19 cellular contexts compared by ENCODE assay signal in the genomic region with DNA sequence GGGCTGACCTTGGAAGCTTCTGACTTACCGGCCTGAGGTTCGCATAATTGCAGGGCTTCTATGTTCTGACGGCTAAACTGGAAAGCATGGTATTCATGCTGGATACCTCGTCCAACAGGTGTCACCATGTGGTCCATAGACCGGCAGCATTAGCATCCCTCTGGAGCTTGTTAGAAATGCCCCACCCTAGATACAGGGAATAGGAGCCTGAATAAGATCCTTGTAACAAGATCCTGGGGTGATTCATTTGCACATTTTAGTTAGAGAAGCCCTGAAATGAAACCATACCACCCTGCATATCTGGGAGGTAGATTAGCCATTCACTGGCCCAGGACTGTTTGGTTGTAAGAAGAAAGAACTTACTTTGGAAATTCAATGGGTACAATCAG.
DNase-seq lines count a peak whose midpoint lies in the region; ATAC-seq, FAIRE-seq and TF ChIP-seq lines count a peak whose summit lies in the region.
"Had no signal": no experiment of that assay in that cellular context is flagged by ENCODE, and none has a peak within 500 bp of the region (broad histone marks: within the 10 kb centered on the region; RNA-seq: fewer than 3 reads in every experiment).

No MANE protein-coding gene starts in this region.

- no peak for TF ChIP-seq CTCF in HepG2 (CRISPR knock-in tag; IDR thresholded peaks at IDR 0.05)
- no peak for TF ChIP-seq CTCF in right lobe of liver (IDR thresholded peaks at IDR 0.05)
- no peak for TF ChIP-seq CTCF in BE2C (IDR thresholded peaks at IDR 0.05; ENCODE audit: low read depth, low read length)

- H3K27me3 ChIP-seq in HepG2 (ENCODE audit: control insufficient read depth in 1 of 2, insufficient read depth in 2 of 2, low read length in 2 of 2) (peaks cover 0 to 2% of the 10 kb centered on the region in 2 experiments; a peak in 1 of 5 replicates), right lobe of liver (no peaks in the 10 kb centered on the region), BE2C (no peaks in the 10 kb centered on the region)
- H3K27me3 ChIP-seq: heart right ventricle, ovary had no signal

- no peak for DNase-seq in HepG2 (ENCODE audit: low spot score)
- no peak for DNase-seq in right lobe of liver
- peak; percentile 52 for DNase-seq in astrocyte of the hippocampus (ENCODE audit: low read depth, low spot score)
- DNase-seq in glomerular visceral epithelial cell (ENCODE audit: extremely low spot score): peak; percentile 65
- DNase-seq in BE2C: no peak
- no peak for DNase-seq in AML-193 (lab: John Stamatoyannopoulos, UW)
- DNase-seq in NCI-H187 treated with DMSO at 0.1 percent for 48 hours (lab: John Stamatoyannopoulos, UW): no peak
- DNase-seq: activated B cell treated with CpG ODN at 0.5 μM for 24 hours; activated CD8-positive, alpha-beta memory T cell treated with anti-CD3 and anti-CD28 coated beads, Interleukin-2, amount 10 ng/mL, durations not matched to agents 7 days and 5 days; activated naive CD4-positive, alpha-beta T cell treated with Interleukin-2 at 50 U/mL for 16 hours; heart right ventricle; kidney; NCI-H1930; NCI-H526 treated with DMSO at 0.1 percent for 48 hours; ovary; T-helper 1 cell had no signal

- no peak for FAIRE-seq in HepG2 (lab: Jason Lieb, UNC)
- FAIRE-seq: G401.6, kidney had no signal

- no peaks in the 10 kb centered on the region for H4K20me1 ChIP-seq in HepG2 (ENCODE audit: insufficient read depth, low read length)

- H3K9me3 ChIP-seq in HepG2 (ENCODE audit: low read length): no peaks in the 10 kb centered on the region
- H3K9me3 ChIP-seq in right lobe of liver: no peaks in the 10 kb centered on the region
- no peaks in the 10 kb centered on the region for H3K9me3 ChIP-seq in BE2C
- H3K9me3 ChIP-seq: heart right ventricle, ovary had no signal

- no peak overlapping the region for H3K4me3 ChIP-seq in HepG2 (replicated peaks in 1 of 3; ENCODE audit: insufficient read depth in 1 of 3, low read depth in 2 of 3, low read length in 3 of 3)
- H3K4me3 ChIP-seq in right lobe of liver: no peak overlapping the region
- no peak overlapping the region for H3K4me3 ChIP-seq in BE2C (ENCODE audit: low read depth, low read length)
- H3K4me3 ChIP-seq: heart right ventricle, ovary had no signal

- TF ChIP-seq EP300 in HepG2 (IDR thresholded peaks at IDR 0.05; ENCODE audit: low read depth in 2 of 2, low read length in 2 of 2): no peak
- TF ChIP-seq EP300 in HepG2 (CRISPR knock-in tag; IDR thresholded peaks at IDR 0.05; ENCODE audit: borderline replicate concordance): no peak

- POLR2A ChIA-PET in HepG2 (lab: Yijun Ruan, JAX): no interaction called here

- H3K79me2 ChIP-seq in HepG2 (ENCODE audit: insufficient read depth, low read length): no peaks in the 10 kb centered on the region

- no peaks in the 10 kb centered on the region for H3K4me1 ChIP-seq in HepG2 (ENCODE audit: insufficient read depth, low read length)
- no peaks in the 10 kb centered on the region for H3K4me1 ChIP-seq in right lobe of liver
- H3K4me1 ChIP-seq in BE2C: no peaks in the 10 kb centered on the region

- no peak for TF ChIP-seq RAD21 in HepG2 (CRISPR knock-in tag; IDR thresholded peaks at IDR 0.05)

- CTCF ChIA-PET in HepG2 (lab: Yijun Ruan, JAX; ENCODE audit: low intra/inter-chr PET ratio, low total read pairs): no interaction called here

- no peak for ATAC-seq in HepG2
- no peak for ATAC-seq in right lobe of liver
- no peak for ATAC-seq in HG02970 (IDR thresholded peaks at IDR 0.05; ENCODE audit: low FRiP score, unreplicated experiment)
- ATAC-seq: activated CD8-positive, alpha-beta memory T cell treated with anti-CD3 and anti-CD28 coated beads, Interleukin-2, amount 10 ng/mL, durations not matched to agents 7 days and 5 days; Panc1 had no signal

- BruUV-seq in HepG2 (replicated peaks; lab: Mats Ljungman, UMichigan): no TSS peak

- intact Hi-C loops in HepG2 (cut with micrococcal nuclease; ENCODE audit: unreplicated experiment) (no loop called here), right lobe of liver (cut with DNase I) (no loop called here)

- in situ Hi-C loops in HepG2 (cut with HindIII; ENCODE audit: extremely low pct_ligation_motif_present, low pct_unique_long_range_greater_than_20kb): no loop called here

- no peak overlapping the region for H3K4me2 ChIP-seq in HepG2 (ENCODE audit: low read depth, low read length)

- H3K9ac ChIP-seq in HepG2 (ENCODE audit: insufficient read depth, low read depth, low read length): no peak overlapping the region

- WGBS in HepG2 (ENCODE audit: low lambda C conversion rate): 61% methylated on average over 5 of the region's 5 CpGs
- WGBS in right lobe of liver (ENCODE audit: insufficient coverage, low coverage, low lambda C conversion rate, missing lambda C conversion rate): no CpG with 5 or more reads among the region's 5 CpGs

- TF ChIP-seq POLR2A in HepG2 (IDR thresholded peaks at IDR 0.05; ENCODE audit: insufficient read depth in 1 of 2, low read depth in 2 of 2, low read length in 2 of 2) (no peak), right lobe of liver (IDR thresholded peaks at IDR 0.05) (no peak)

- H3K27ac ChIP-seq in HepG2 (ENCODE audit: extremely low read length, insufficient read depth, low read length) (no peak overlapping the region), right lobe of liver (no peak overlapping the region)
- H3K27ac ChIP-seq: ovary had no signal

- H3K36me3 ChIP-seq in HepG2 (replicated peaks in 1 of 2; ENCODE audit: control insufficient read depth in 1 of 2, insufficient read depth in 2 of 2, low read length in 2 of 2) (no peaks in the 10 kb centered on the region), right lobe of liver (no peaks in the 10 kb centered on the region), BE2C (no peaks in the 10 kb centered on the region)
- H3K36me3 ChIP-seq: heart right ventricle, ovary had no signal

- H2AFZ ChIP-seq in HepG2 (ENCODE audit: low read length): no peak overlapping the region

TF ChIP-seq in HepG2, 621 proteins besides CTCF, POLR2A, EP300 and RAD21:
- TF ChIP-seq ZNF572 (CRISPR knock-in tag; IDR thresholded peaks at IDR 0.05): no peak
- TF ChIP-seq HNRNPUL1 (IDR thresholded peaks at IDR 0.05; ENCODE audit: low read depth, low read length): no peak
- TF ChIP-seq, protein P1, sequence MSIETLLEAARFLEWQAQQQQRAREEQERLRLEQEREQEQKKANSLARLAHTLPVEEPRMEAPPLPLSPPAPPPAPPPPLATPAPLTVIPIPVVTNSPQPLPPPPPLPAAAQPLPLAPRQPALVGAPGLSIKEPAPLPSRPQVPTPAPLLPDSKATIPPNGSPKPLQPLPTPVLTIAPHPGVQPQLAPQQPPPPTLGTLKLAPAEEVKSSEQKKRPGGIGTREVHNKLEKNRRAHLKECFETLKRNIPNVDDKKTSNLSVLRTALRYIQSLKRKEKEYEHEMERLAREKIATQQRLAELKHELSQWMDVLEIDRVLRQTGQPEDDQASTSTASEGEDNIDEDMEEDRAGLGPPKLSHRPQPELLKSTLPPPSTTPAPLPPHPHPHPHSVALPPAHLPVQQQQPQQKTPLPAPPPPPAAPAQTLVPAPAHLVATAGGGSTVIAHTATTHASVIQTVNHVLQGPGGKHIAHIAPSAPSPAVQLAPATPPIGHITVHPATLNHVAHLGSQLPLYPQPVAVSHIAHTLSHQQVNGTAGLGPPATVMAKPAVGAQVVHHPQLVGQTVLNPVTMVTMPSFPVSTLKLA (IDR thresholded peaks at IDR 0.05): peak; percentile 73
- TF ChIP-seq RFX5 (IDR thresholded peaks at IDR 0.05; ENCODE audit: low read depth, low read length): no peak
- no peak for TF ChIP-seq ZNF329 (CRISPR knock-in tag; IDR thresholded peaks at IDR 0.05; ENCODE audit: low read depth)
- TF ChIP-seq, protein P2, sequence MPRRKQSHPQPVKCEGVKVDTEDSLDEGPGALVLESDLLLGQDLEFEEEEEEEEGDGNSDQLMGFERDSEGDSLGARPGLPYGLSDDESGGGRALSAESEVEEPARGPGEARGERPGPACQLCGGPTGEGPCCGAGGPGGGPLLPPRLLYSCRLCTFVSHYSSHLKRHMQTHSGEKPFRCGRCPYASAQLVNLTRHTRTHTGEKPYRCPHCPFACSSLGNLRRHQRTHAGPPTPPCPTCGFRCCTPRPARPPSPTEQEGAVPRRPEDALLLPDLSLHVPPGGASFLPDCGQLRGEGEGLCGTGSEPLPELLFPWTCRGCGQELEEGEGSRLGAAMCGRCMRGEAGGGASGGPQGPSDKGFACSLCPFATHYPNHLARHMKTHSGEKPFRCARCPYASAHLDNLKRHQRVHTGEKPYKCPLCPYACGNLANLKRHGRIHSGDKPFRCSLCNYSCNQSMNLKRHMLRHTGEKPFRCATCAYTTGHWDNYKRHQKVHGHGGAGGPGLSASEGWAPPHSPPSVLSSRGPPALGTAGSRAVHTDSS (CRISPR knock-in tag; conservative IDR thresholded peaks at IDR 0.05): no peak
- TF ChIP-seq SALL2 (CRISPR knock-in tag; IDR thresholded peaks at IDR 0.05): no peak

Comparison
In these comparisons a context has a peak if more than half of its experiments do, and no peak if none do; other contexts are left out.
1. DNase-seq: peak in astrocyte of the hippocampus (single experiment) and glomerular visceral epithelial cell (single experiment); none in HepG2 (single experiment), right lobe of liver (0 of 3), BE2C (single experiment), AML-193 (0 of 2) and NCI-H187 treated with DMSO at 0.1 percent for 48 hours (single experiment).